ENCODE assay signal across 11 cellular contexts in the genomic region with DNA sequence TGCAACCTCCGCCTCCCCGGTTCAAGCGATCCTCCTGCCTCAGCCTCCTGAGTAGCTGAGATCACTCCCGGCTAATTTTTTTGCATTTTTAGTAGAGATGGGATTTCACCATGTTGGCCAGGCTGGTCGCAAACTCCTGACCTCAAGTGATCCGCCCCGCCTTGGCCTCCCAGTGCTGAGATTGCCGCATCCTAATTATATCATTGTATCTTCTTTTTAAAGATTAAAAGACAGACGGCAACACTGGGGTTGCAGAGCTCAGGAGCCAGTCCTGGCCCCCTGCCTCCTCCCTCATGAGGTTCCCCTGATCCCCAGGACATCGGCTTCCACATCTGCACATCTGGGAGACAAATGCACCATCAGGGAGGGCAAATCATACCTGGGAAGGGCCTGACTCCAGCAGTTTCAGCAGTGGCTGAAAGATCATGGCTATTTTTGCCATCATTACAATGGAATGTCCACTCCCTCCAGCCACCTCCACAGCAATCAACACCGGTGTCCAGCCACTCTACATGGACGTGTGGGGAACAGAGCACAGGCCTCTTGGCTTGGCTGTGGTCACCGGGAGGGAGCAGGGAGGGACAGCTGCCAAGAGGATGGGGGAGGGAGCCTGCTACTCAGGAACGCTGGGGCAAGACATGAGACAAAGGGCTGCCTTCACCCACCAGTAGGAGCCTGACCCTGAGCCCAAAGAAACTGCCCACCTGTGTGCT. TPM values are rescaled to one million over a fixed set of nuclear protein-coding genes. Genes with fewer than 3 reads are reported as not detected.
DNase-seq lines count a peak whose midpoint lies in the region; ATAC-seq and TF ChIP-seq lines count a peak whose summit lies in the region.
"Had no signal": no experiment of that assay in that cellular context is flagged by ENCODE, and none has a peak within 500 bp of the region (broad histone marks: within the 10 kb centered on the region; RNA-seq: fewer than 3 reads in every experiment).

No MANE protein-coding gene starts in this region.

- H2AK9ac ChIP-seq in IMR-90 (replicated peaks; ENCODE audit: low read depth, low read length, poor library complexity): peak overlapping the region; percentile 93

- H3K56ac ChIP-seq in IMR-90 (ENCODE audit: extremely low read depth, insufficient read depth, low read length): peak overlapping the region; percentile 27; the same call in 1 of the 2 replicates

- peak overlapping the region; percentile 91 for H2AFZ ChIP-seq in IMR-90 (replicated peaks; ENCODE audit: low read length, poor library complexity)

- H3K27me3 ChIP-seq in IMR-90 (ENCODE audit: control insufficient read depth, insufficient read depth, low read length) (no peaks in the 10 kb centered on the region; the same call in 1 of the 2 replicates), liver (ENCODE audit: control insufficient read depth in 4 of 4, insufficient read depth in 4 of 4, low read length in 3 of 4) (no peaks in the 10 kb centered on the region), tibial artery (peaks cover 0 to 7% of the 10 kb centered on the region in 2 donors)

- peaks cover 29% of the 10 kb centered on the region for H3K4me1 ChIP-seq in IMR-90 (ENCODE audit: control insufficient read depth, insufficient read depth, low read length)
- peaks cover 9 to 15% (median 14%) of the 10 kb centered on the region in 4 donors for H3K4me1 ChIP-seq in liver (ENCODE audit: control insufficient read depth in 4 of 4, insufficient read depth in 4 of 4, low read length in 3 of 4)
- H3K4me1 ChIP-seq in tibial artery: peaks cover 0 to 22% (median 14%) of the 10 kb centered on the region in 4 donors

- H3K9ac ChIP-seq in IMR-90 (ENCODE audit: low read depth, low read length): no peak overlapping the region
- H3K9ac ChIP-seq in liver (ENCODE audit: low read depth in 1 of 2, low read length in 2 of 2): peak overlapping the region in 1 of 2 donors; percentile 1

- H2BK20ac ChIP-seq in IMR-90 (ENCODE audit: low read depth, low read length): peak overlapping the region; percentile 92

- H3K4me3 ChIP-seq in IMR-90 (ENCODE audit: insufficient read depth, low read depth, low read length) (no peak overlapping the region), liver (ENCODE audit: low read depth in 1 of 3, low read length in 3 of 3) (no peak overlapping the region), tibial artery (no peak overlapping the region)

- H3K9me1 ChIP-seq in IMR-90 (ENCODE audit: insufficient read depth, low read length): peaks cover 28% of the 10 kb centered on the region

- no peak overlapping the region for H3K4me3 Mint-ChIP-seq in T-cell
- H3K4me3 Mint-ChIP-seq: activated T-helper 1 cell treated with anti-CD3 and anti-CD28 coated beads, Interleukin-12 subunit alpha, Interleukin-12 subunit beta, Interleukin-2, Interleukin-4 antibody, amounts not matched to agents 30 ng/mL and 10 ng/mL and 1 ng/mL, durations not matched to agents 14 hours and 24 hours and 36 hours; natural killer cell treated with Interleukin-12 subunit alpha and Interleukin-12 subunit beta and Interleukin-15 and Interleukin-18, amount 100 ng/mL, for 72 hours had no signal

- H3K4ac ChIP-seq in IMR-90 (ENCODE audit: low read depth, low read length): peak overlapping the region; percentile 94

- peak overlapping the region; percentile 78; the same call in 2 of the 3 replicates for H2BK15ac ChIP-seq in IMR-90 (ENCODE audit: low read depth, low read length)

- H3K4me2 ChIP-seq in IMR-90 (ENCODE audit: low read depth, low read length): peak overlapping the region; percentile 32

- peak overlapping the region; percentile 67 for H3K18ac ChIP-seq in IMR-90 (ENCODE audit: low read depth, low read length)

- H3K27ac Mint-ChIP-seq in T-cell: no peak overlapping the region
- H3K27ac Mint-ChIP-seq: activated T-helper 1 cell treated with anti-CD3 and anti-CD28 coated beads, Interleukin-12 subunit alpha, Interleukin-12 subunit beta, Interleukin-2, Interleukin-4 antibody, amounts not matched to agents 30 ng/mL and 10 ng/mL and 1 ng/mL, durations not matched to agents 14 hours and 24 hours and 36 hours had no signal

- H2BK120ac ChIP-seq in IMR-90 (ENCODE audit: low read depth, low read length): peak overlapping the region; percentile 98

- intact Hi-C loops in IMR-90 (cut with micrococcal nuclease): no loop called here
- intact Hi-C loops in tibial artery (cut with DNase I; ENCODE audit: low total_unique reads): loop anchor here (10.0 kb wide), 1 partner anchor 422 kb away; no protein-coding TSS in a partner anchor

- no TSS peak for BruUV-seq in IMR-90 (replicated peaks; lab: Mats Ljungman, UMichigan)

- peak overlapping the region; percentile 75 for H4K5ac ChIP-seq in IMR-90 (ENCODE audit: low read depth, low read length)

- H3K27ac ChIP-seq in IMR-90 (ENCODE audit: insufficient read depth, low read length) (peak overlapping the region; percentile 76), epithelial cell of prostate (peak overlapping the region; percentile 93), liver (ENCODE audit: low read depth in 1 of 2, low read length in 2 of 2) (peak overlapping the region; percentile 79 to 95), tibial artery (peak overlapping the region; percentile 52 to 56)

- no peaks in the 10 kb centered on the region for H3K4me1 Mint-ChIP-seq in T-cell

- no peaks in the 10 kb centered on the region for H3K79me1 ChIP-seq in IMR-90 (ENCODE audit: low read depth in 1 of 2, low read length in 2 of 2)

- WGBS in IMR-90 (ENCODE audit: extremely low coverage in 2 of 2, insufficient read length in 1 of 2), 2 experiments: no CpG with 5 or more reads among the region's 14 CpGs
- WGBS in liver: 75% methylated on average over 14 of the region's 14 CpGs

- H3K36me3 Mint-ChIP-seq in T-cell: no peaks in the 10 kb centered on the region
- H3K36me3 Mint-ChIP-seq: natural killer cell treated with Interleukin-12 subunit alpha and Interleukin-12 subunit beta and Interleukin-15 and Interleukin-18, amount 100 ng/mL, for 72 hours had no signal

- H4K20me1 ChIP-seq in IMR-90 (ENCODE audit: insufficient read depth, low read length): peaks cover 5% of the 10 kb centered on the region

- peak overlapping the region; percentile 89 for H3K14ac ChIP-seq in IMR-90 (replicated peaks; ENCODE audit: low read depth, low read length)

- ATAC-seq in IMR-90 (ENCODE audit: low read depth): peak; percentile 24
- ATAC-seq in T-cell (replicated peaks in 1 of 4): no peak
- ATAC-seq: natural killer cell treated with Interleukin-12 subunit alpha and Interleukin-12 subunit beta and Interleukin-15 and Interleukin-18, amount 100 ng/mL, for 72 hours had no signal

- POLR2A ChIA-PET in IMR-90 (lab: Charles Lee; ENCODE audit: unreplicated experiment) (no interaction called here), T-cell (lab: Charles Lee) (no interaction called here)

- H3K9me3 ChIP-seq in IMR-90 (ENCODE audit: control insufficient read depth, insufficient read depth, low read length): no peaks in the 10 kb centered on the region
- no peaks in the 10 kb centered on the region for H3K9me3 ChIP-seq in liver (ENCODE audit: control insufficient read depth in 4 of 4, low read length in 3 of 4)
- H3K9me3 ChIP-seq in tibial artery: no peaks in the 10 kb centered on the region

- H3K23ac ChIP-seq in IMR-90 (ENCODE audit: low read depth, low read length): peak overlapping the region; percentile 73; the same call in 1 of the 2 replicates

- no peak for TF ChIP-seq RAD21 in IMR-90 (IDR thresholded peaks at IDR 0.05; ENCODE audit: low read length)
- TF ChIP-seq RAD21 in liver (IDR thresholded peaks at IDR 0.05): no peak

- in situ Hi-C loops in IMR-90 (cut with MboI; ENCODE audit: low sequenced_read_pairs) (loop anchor here (25.0 kb wide), 1 partner anchor 409 kb away; no protein-coding TSS in a partner anchor), G401 (cut with HindIII; ENCODE audit: low sequenced_read_pairs) (no loop called here)

- CTCF ChIA-PET in IMR-90 (lab: Yijun Ruan, JAX): interaction anchor here (0.5 to 1.3 kb wide), 5 partner anchors 8 to 179 kb away, joined by 3 to 4 read pairs (median 4); no protein-coding TSS in a partner anchor
- CTCF ChIA-PET in T-cell (lab: Charles Lee): no interaction called here

- H3K36me3 ChIP-seq in IMR-90 (ENCODE audit: control insufficient read depth, insufficient read depth, low read length): no peaks in the 10 kb centered on the region
- H3K36me3 ChIP-seq in liver (ENCODE audit: control insufficient read depth in 4 of 4, insufficient read depth in 3 of 4, low read depth in 1 of 4, low read length in 3 of 4): no peaks in the 10 kb centered on the region
- H3K36me3 ChIP-seq in tibial artery: no peaks in the 10 kb centered on the region

- peaks cover 9 to 36% of the 10 kb centered on the region in 2 donors for H3K27me3 Mint-ChIP-seq in T-cell

- peak; percentile 23 for DNase-seq in IMR-90
- DNase-seq in epithelial cell of prostate (ENCODE audit: low read depth, low spot score): no peak
- no peak for DNase-seq in tibial artery
- DNase-seq in T-cell: no peak
- no peak for DNase-seq in central memory CD4-positive, alpha-beta T cell
- DNase-seq in DMS79 treated with DMSO at 0.1 percent for 48 hours (lab: John Stamatoyannopoulos, UW): no peak
- no peak for DNase-seq in G401 (ENCODE audit: low spot score)
- DNase-seq: NCI-H2171 had no signal

- H4K91ac ChIP-seq in IMR-90 (ENCODE audit: insufficient read depth, low read depth, low read length): peak overlapping the region; percentile 93

- no peaks in the 10 kb centered on the region for H3K9me3 Mint-ChIP-seq in T-cell
- H3K9me3 Mint-ChIP-seq: activated T-helper 1 cell treated with anti-CD3 and anti-CD28 coated beads, Interleukin-12 subunit alpha, Interleukin-12 subunit beta, Interleukin-2, Interleukin-4 antibody, amounts not matched to agents 30 ng/mL and 10 ng/mL and 1 ng/mL, durations not matched to agents 14 hours and 24 hours and 36 hours; natural killer cell treated with Interleukin-12 subunit alpha and Interleukin-12 subunit beta and Interleukin-15 and Interleukin-18, amount 100 ng/mL, for 72 hours had no signal

- dilution Hi-C loops in IMR-90 (cut with HindIII; ENCODE audit: low sequenced_read_pairs, unreplicated experiment): no loop called here

- TF ChIP-seq POLR2A in IMR-90 (IDR thresholded peaks at IDR 0.05; ENCODE audit: low read depth, low read length): no peak

- TF ChIP-seq CTCF in IMR-90 (conservative IDR thresholded peaks at IDR 0.05; ENCODE audit: low read depth, low read length) (no peak), liver (IDR thresholded peaks at IDR 0.05; ENCODE audit: low read depth, low read length, missing input control) (no peak), tibial artery (IDR thresholded peaks at IDR 0.05) (no peak)

- H2AK5ac ChIP-seq in IMR-90 (ENCODE audit: low read depth, low read length): peak overlapping the region; percentile 86

- H4K8ac ChIP-seq in IMR-90 (ENCODE audit: low read depth in 2 of 2, low read length in 2 of 2): peak overlapping the region; percentile 53 to 89; a peak in 3 of 4 replicates

- peak overlapping the region; percentile 93 for H2BK5ac ChIP-seq in IMR-90 (ENCODE audit: low read depth, low read length, poor library complexity, severe bottlenecking)

RNA-seq across cellular contexts. Expression of a gene that starts 9.2 kb away (rescaled TPM):
- total RNA-seq in IMR-90 (2012; rRNA removed) (0.36 and 0.56 TPM in 2 replicates), liver (1 to 10 TPM in 1 of 2 donors, under 1 TPM in 1; 0.37 to 1.6 TPM), T-cell (1 to 10 TPM; 1.1 to 2.7 (median 1.6) TPM)
- polyA plus RNA-seq in IMR-90 (2012; rRNA removed) (0.82 and 1.4 TPM in 2 replicates), liver (1 to 10 TPM; 1.1 to 1.6 TPM)
- polyA plus RNA-seq in IMR-90 (2012; cell fraction: cytosol; rRNA removed): 0.47 and 1.2 TPM in 2 replicates
- polyA plus RNA-seq in IMR-90 (2012; cell fraction: nucleus; rRNA removed; ENCODE audit: low replicate concordance): 0.91 and 1.9 TPM in 2 replicates
- 5.5 and 10.1 TPM in 2 replicates for total RNA-seq in G401 (2014; rRNA removed; shearing (Covaris generic))
